In genomic region chr16:23392223-23392600, GRCh38 we compare ENCODE assay signal across 23 cellular contexts.
"Had no signal": no experiment of that assay in that cellular context is flagged by ENCODE, and none has a peak within 500 bp of the region (broad histone marks: within the 10 kb centered on the region; RNA-seq: fewer than 3 reads in every experiment).

No MANE protein-coding gene starts in this region.

- H3K4me1 Mint-ChIP-seq: activated naive CD4-positive, alpha-beta T cell treated with anti-CD3 and anti-CD28 coated beads, Interleukin-2, amount 50 U/mL, for 24 hours; immature natural killer cell; neural progenitor cell had no signal

- H3K27ac ChIP-seq: hepatocyte, neural progenitor cell, thoracic aorta had no signal

- H3K9ac ChIP-seq: neural progenitor cell had no signal

- H3K36me3 ChIP-seq: neural progenitor cell had no signal

- H3K4me1 ChIP-seq: body of pancreas, neural progenitor cell had no signal

- H3K27ac Mint-ChIP-seq: activated naive CD4-positive, alpha-beta T cell treated with anti-CD3 and anti-CD28 coated beads, Interleukin-2, amount 50 U/mL, for 24 hours; immature natural killer cell; neural progenitor cell; progenitor cell of endocrine pancreas had no signal

- H3K27me3 ChIP-seq: body of pancreas, hepatocyte, neural progenitor cell, right atrium auricular region had no signal

- H3K9me3 ChIP-seq: body of pancreas, right atrium auricular region, thoracic aorta had no signal

- H2AFZ ChIP-seq: hepatocyte, neural progenitor cell had no signal

- H3K4me3 ChIP-seq: body of pancreas, hepatocyte, neural progenitor cell, right atrium auricular region, thoracic aorta had no signal

- H3K79me2 ChIP-seq: hepatocyte had no signal

- H3K4me2 ChIP-seq: hepatocyte, neural progenitor cell had no signal

- H3K4me3 Mint-ChIP-seq: activated naive CD4-positive, alpha-beta T cell treated with anti-CD3 and anti-CD28 coated beads, Interleukin-2, amount 50 U/mL, for 24 hours; immature natural killer cell; neural progenitor cell had no signal

- H3K27me3 Mint-ChIP-seq: activated naive CD4-positive, alpha-beta T cell treated with anti-CD3 and anti-CD28 coated beads, Interleukin-2, amount 50 U/mL, for 24 hours; progenitor cell of endocrine pancreas had no signal

- DNase-seq: activated CD4-positive, alpha-beta T cell treated with anti-CD3 and anti-CD28 coated beads for 1 hour; activated CD4-positive, alpha-beta T cell treated with anti-CD3 and anti-CD28 coated beads, Interleukin-2, amount 50 U/mL, for 1 hour; activated gamma-delta T cell treated with Interleukin-2 at 50 U/mL for 16 hours; activated T-cell treated with anti-CD3 and anti-CD28 coated beads, Interleukin-2, amount 50 U/mL, for 1 hour; body of pancreas; caudate nucleus; dermis blood vessel endothelial cell; effector CD8-positive, alpha-beta T cell; erythroblast; foreskin melanocyte; glutamatergic neuron; immature natural killer cell; kidney glomerular epithelial cell; left ventricle myocardium superior; mesenchymal stem cell; stimulated activated CD4-positive, alpha-beta T cell treated with anti-CD3 and anti-CD28 coated beads, Interleukin-4, amount 100 ng/mL, for 24 hours; stimulated activated naive CD4-positive, alpha-beta T cell treated with Interleukin-2 at 50 U/mL for 16 hours had no signal

- H3K9me3 Mint-ChIP-seq: activated naive CD4-positive, alpha-beta T cell treated with anti-CD3 and anti-CD28 coated beads, Interleukin-2, amount 50 U/mL, for 24 hours; immature natural killer cell; neural progenitor cell had no signal
